Comparison of ENCODE assay signal across 8 cellular contexts in the genomic region with DNA sequence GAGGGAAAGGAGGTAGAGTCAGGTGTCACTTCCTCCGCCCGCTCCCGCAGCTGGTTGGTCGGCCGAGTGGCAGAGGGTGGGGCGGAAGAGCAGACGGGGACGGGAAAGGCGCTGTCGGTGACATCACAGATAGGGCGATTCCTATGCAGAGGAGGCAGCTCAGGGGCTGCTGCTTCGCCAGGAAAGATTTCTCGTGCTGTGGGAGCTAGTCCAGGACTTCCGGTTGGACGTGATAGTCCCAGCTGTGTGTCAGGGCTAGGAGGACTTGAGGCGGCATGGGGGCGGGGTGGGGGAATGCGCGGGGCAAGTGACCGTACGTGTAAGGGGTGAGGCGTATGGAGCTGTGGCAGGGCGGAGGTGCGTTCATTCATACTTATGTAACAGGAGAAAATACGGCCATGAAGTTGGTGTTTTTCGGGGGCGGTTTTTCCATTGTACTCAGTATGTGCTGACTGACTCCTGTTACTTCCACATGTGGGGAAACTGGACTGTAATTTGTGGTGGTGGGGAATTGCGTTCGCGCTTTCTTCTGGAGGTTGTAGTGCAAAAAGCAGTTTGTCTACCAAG.
DNase-seq lines count a peak whose midpoint lies in the region; ATAC-seq and TF ChIP-seq lines count a peak whose summit lies in the region.
"Not testable (repeated sequence)": the region's sequence is repeated elsewhere in the genome, so short reads cannot be mapped to it uniquely, and the experiment has no call there.

No MANE protein-coding gene starts in this region.

- not testable (repeated sequence) for H3K36me3 ChIP-seq in mucosa of descending colon (ENCODE audit: low read depth)

- peak overlapping the region; percentile 36 for H3K4me3 ChIP-seq in fibroblast of pulmonary artery (replicated peaks; ENCODE audit: low read depth, low read length)
- not testable (repeated sequence) for H3K4me3 ChIP-seq in mucosa of descending colon

- intact Hi-C loops in mucosa of descending colon (cut with DNase I, micrococcal nuclease): not testable (repeated sequence)

- not testable (repeated sequence) for H3K36me3 Mint-ChIP-seq in T-cell; activated naive CD4-positive, alpha-beta T cell treated with anti-CD3 and anti-CD28 coated beads, Interleukin-2, amount 50 U/mL, for 72 hours

- TF ChIP-seq CTCF in fibroblast of pulmonary artery (IDR thresholded peaks at IDR 0.05; ENCODE audit: low read length, missing control alignments); mucosa of descending colon (IDR thresholded peaks at IDR 0.05): not testable (repeated sequence)

- H3K27me3 Mint-ChIP-seq in T-cell: not testable (repeated sequence)

- CTCF ChIA-PET in T-cell (lab: Charles Lee): not testable (repeated sequence)

- H3K4me1 ChIP-seq in mucosa of descending colon (ENCODE audit: low read depth): not testable (repeated sequence)

- peak overlapping the region; percentile 73 to 85 (median 80) for H3K4me3 Mint-ChIP-seq in T-cell

- not testable (repeated sequence) for H3K4me1 Mint-ChIP-seq in T-cell

- POLR2A ChIA-PET in T-cell (lab: Charles Lee): not testable (repeated sequence)

- H3K9me3 Mint-ChIP-seq in T-cell; activated naive CD4-positive, alpha-beta T cell treated with anti-CD3 and anti-CD28 coated beads, Interleukin-2, amount 50 U/mL, for 72 hours: not testable (repeated sequence)

- DNase-seq in DMS 273 treated with DMSO at 0.1 percent for 48 hours (lab: John Stamatoyannopoulos, UW) (peak; percentile 44), HT-29 (ENCODE audit: low spot score) (peak; percentile 77), T-cell (peak; percentile 3 to 73 (median 38)), fibroblast of pulmonary artery (ENCODE audit: low read depth) (peak; percentile 65), mucosa of descending colon (peak; percentile 18 to 63 (median 40))
- peak; percentile 46 to 59 for DNase-seq in activated naive CD4-positive, alpha-beta T cell treated with anti-CD3 and anti-CD28 coated beads, Interleukin-2, amount 50 U/mL, for 72 hours (ENCODE audit: low spot score in 2 of 2)
- peak; percentile 23 for DNase-seq in stimulated activated CD8-positive, alpha-beta memory T cell treated with anti-CD3 and anti-CD28 coated beads, Interleukin-12 subunit alpha, Interleukin-12 subunit beta, amount 100 ng/mL, for 4 hours (ENCODE audit: low read depth)

- H3K27ac Mint-ChIP-seq in T-cell: peak overlapping the region; percentile 99
- peak overlapping the region; percentile 91 to 100 for H3K27ac Mint-ChIP-seq in activated naive CD4-positive, alpha-beta T cell treated with anti-CD3 and anti-CD28 coated beads, Interleukin-2, amount 50 U/mL, for 72 hours

- ATAC-seq in GM21529 (IDR thresholded peaks at IDR 0.05; ENCODE audit: unreplicated experiment) (peak; percentile 61), T-cell (replicated peaks in 1 of 4) (peak; percentile 79 to 88 (median 84)), mucosa of descending colon (peak; percentile 94)
- ATAC-seq in activated naive CD4-positive, alpha-beta T cell treated with anti-CD3 and anti-CD28 coated beads, Interleukin-2, amount 50 U/mL, for 72 hours: peak; percentile 87 to 90

- not testable (repeated sequence) for H3K9me3 ChIP-seq in mucosa of descending colon

Comparison
In these comparisons a context has a peak if more than half of its experiments do, and no peak if none do; other contexts are left out.
1. DNase-seq: peak in every context shown above with its lines; median percentile 77 in HT-29; 65 in fibroblast of pulmonary artery; 52 in activated naive CD4-positive, alpha-beta T cell treated with anti-CD3 and anti-CD28 coated beads, Interleukin-2, amount 50 U/mL, for 72 hours; 44 in DMS 273 treated with DMSO at 0.1 percent for 48 hours; 40 in mucosa of descending colon; 38 in T-cell; 23 in stimulated activated CD8-positive, alpha-beta memory T cell treated with anti-CD3 and anti-CD28 coated beads, Interleukin-12 subunit alpha, Interleukin-12 subunit beta, amount 100 ng/mL, for 4 hours.